In genomic region chr11:47991894-47992293, GRCh38 we compare ENCODE assay signal across 10 cellular contexts. TPM values are rescaled to one million over a fixed set of nuclear protein-coding genes. Genes with fewer than 3 reads are reported as not detected.
A peak's percentile ranks its signal among the peaks of the same experiment; 100 is the strongest.
DNase-seq lines count a peak whose midpoint lies in the region; ATAC-seq and TF ChIP-seq lines count a peak whose summit lies in the region.
"Had no signal": no experiment of that assay in that cellular context is flagged by ENCODE, and none has a peak within 500 bp of the region (broad histone marks: within the 10 kb centered on the region; RNA-seq: fewer than 3 reads in every experiment).

No MANE protein-coding gene starts in this region.

- intact Hi-C loops in heart left ventricle (cut with DNase I) (no loop called here), right cardiac atrium (cut with DNase I) (no loop called here), right lobe of liver (cut with DNase I) (no loop called here), transverse colon (cut with DNase I; ENCODE audit: low total_unique reads) (no loop called here)

- H3K4me3 Mint-ChIP-seq in WTC11, result no peak overlapping the region

- TF ChIP-seq CTCF in heart left ventricle (IDR thresholded peaks at IDR 0.05) (no peak), WTC11 (IDR thresholded peaks at IDR 0.05) (no peak), right lobe of liver (IDR thresholded peaks at IDR 0.05) (no peak), transverse colon (IDR thresholded peaks at IDR 0.05) (no peak), foreskin fibroblast (IDR thresholded peaks at IDR 0.05; ENCODE audit: low read depth, low read length) (no peak)

- POLR2A ChIA-PET in WTC11 (lab: Charles Lee), result no interaction called here

- no peaks in the 10 kb centered on the region for H3K27me3 Mint-ChIP-seq in WTC11 (ENCODE audit: low read depth)

- no peak for TF ChIP-seq EP300 in transverse colon (IDR thresholded peaks at IDR 0.05; ENCODE audit: low read depth)

- no peaks in the 10 kb centered on the region for H3K36me3 ChIP-seq in heart left ventricle
- H3K36me3 ChIP-seq in right lobe of liver, result no peaks in the 10 kb centered on the region
- H3K36me3 ChIP-seq in transverse colon, result no peaks in the 10 kb centered on the region

- H3K4me1 ChIP-seq in heart left ventricle (peaks cover 0 to 70% (median 7%) of the 10 kb centered on the region in 12 donors), right cardiac atrium (ENCODE audit: control insufficient read depth, insufficient read depth, low read length) (no peaks in the 10 kb centered on the region), right lobe of liver (peaks cover 0 to 43% (median 19%) of the 10 kb centered on the region in 4 donors), transverse colon (peaks cover 20 to 81% (median 40%) of the 10 kb centered on the region in 4 donors)

- 78 to 99% (median 92%) methylated on average over 6 of the region's 6 CpGs for WGBS in heart left ventricle, 4 donors
- WGBS in right cardiac atrium, result 76% methylated on average over 6 of the region's 6 CpGs
- 93% methylated on average over 6 of the region's 6 CpGs for WGBS in right lobe of liver (ENCODE audit: insufficient coverage, low coverage, low lambda C conversion rate, missing lambda C conversion rate)
- WGBS in transverse colon (ENCODE audit: low coverage in 1 of 2), 2 donors, result 81 to 84% methylated on average over 6 of the region's 6 CpGs

- H3K9me3 ChIP-seq in heart left ventricle, result no peaks in the 10 kb centered on the region
- no peaks in the 10 kb centered on the region for H3K9me3 ChIP-seq in right cardiac atrium (ENCODE audit: control insufficient read depth, low read length)
- no peaks in the 10 kb centered on the region for H3K9me3 ChIP-seq in right lobe of liver
- H3K9me3 ChIP-seq in transverse colon, result no peaks in the 10 kb centered on the region

- in situ Hi-C loops in transverse colon (cut with MboI; ENCODE audit: low pct_ligation_motif_present in 1 of 4, low pct_unique_long_range_greater_than_20kb in 1 of 4, low sequenced_read_pairs in 3 of 4), result no loop called here

- H3K27me3 ChIP-seq in heart left ventricle (no peaks in the 10 kb centered on the region), right cardiac atrium (ENCODE audit: control insufficient read depth, insufficient read depth) (no peaks in the 10 kb centered on the region), right lobe of liver (no peaks in the 10 kb centered on the region), transverse colon (no peaks in the 10 kb centered on the region)

- H3K36me3 Mint-ChIP-seq in WTC11, result peaks cover 3% of the 10 kb centered on the region; the same call in 1 of the 2 replicates

- CTCF ChIA-PET in WTC11 (lab: Charles Lee), result interaction anchor here (0.8 kb wide), 1 partner anchor 12 kb away, joined by 3 read pairs; no protein-coding TSS in a partner anchor

- H3K27ac Mint-ChIP-seq in WTC11, result peak overlapping the region; percentile 98; the same call in 1 of the 2 replicates

- H3K4me3 ChIP-seq in heart left ventricle (no peak overlapping the region), right cardiac atrium (ENCODE audit: low read length) (no peak overlapping the region), right lobe of liver (no peak overlapping the region), transverse colon (no peak overlapping the region), foreskin fibroblast (ENCODE audit: low read depth in 1 of 2, low read length in 2 of 2) (no peak overlapping the region)

- no peak for DNase-seq in heart left ventricle
- no peak for DNase-seq in right cardiac atrium
- DNase-seq in WTC11 (ENCODE audit: low spot score), result no peak
- no peak for DNase-seq in right lobe of liver
- DNase-seq in transverse colon, result no peak
- no peak for DNase-seq in foreskin fibroblast
- no peak for DNase-seq in GM03348 (ENCODE audit: low spot score)
- DNase-seq in NCI-H2227 treated with DMSO at 0.1 percent for 48 hours (lab: John Stamatoyannopoulos, UW), result no peak
- DNase-seq: NCI-H1694 treated with DMSO at 0.1 percent for 48 hours, retina had no signal

- TF ChIP-seq POLR2A in heart left ventricle (IDR thresholded peaks at IDR 0.05) (no peak), right lobe of liver (IDR thresholded peaks at IDR 0.05) (no peak), transverse colon (IDR thresholded peaks at IDR 0.05) (no peak)

- H3K9me3 Mint-ChIP-seq in WTC11, result no peaks in the 10 kb centered on the region

- H3K27ac ChIP-seq in heart left ventricle (peak overlapping the region in 10 of 12 donors; percentile 43 to 89 (median 76)), right cardiac atrium (ENCODE audit: low read length) (no peak overlapping the region), right lobe of liver (peak overlapping the region in 2 of 3 donors; percentile 55 to 90), transverse colon (peak overlapping the region; percentile 66 to 76 (median 70))

- peaks cover 51% of the 10 kb centered on the region for H3K4me1 Mint-ChIP-seq in WTC11

- ATAC-seq in heart left ventricle (no peak), right cardiac atrium (no peak), WTC11 (no peak), right lobe of liver (no peak)

TF ChIP-seq in WTC11, 78 proteins besides CTCF, POLR2A, EP300 and RAD21 (continues in another document):
- TF ChIP-seq ZBTB43 (CRISPR knock-in tag; IDR thresholded peaks at IDR 0.05) (no peak), EMX1 (CRISPR knock-in tag; IDR thresholded peaks at IDR 0.05) (no peak), PRRX2 (CRISPR knock-in tag; IDR thresholded peaks at IDR 0.05) (no peak), ATF2 (CRISPR knock-in tag; IDR thresholded peaks at IDR 0.05; ENCODE audit: borderline replicate concordance, low read depth) (no peak), ATF1 (CRISPR knock-in tag; IDR thresholded peaks at IDR 0.05) (no peak), ZNF232 (CRISPR knock-in tag; IDR thresholded peaks at IDR 0.05) (no peak), NR3C1 (CRISPR knock-in tag; conservative IDR thresholded peaks at IDR 0.05; ENCODE audit: low read depth) (no peak)
- TF ChIP-seq, protein P1, sequence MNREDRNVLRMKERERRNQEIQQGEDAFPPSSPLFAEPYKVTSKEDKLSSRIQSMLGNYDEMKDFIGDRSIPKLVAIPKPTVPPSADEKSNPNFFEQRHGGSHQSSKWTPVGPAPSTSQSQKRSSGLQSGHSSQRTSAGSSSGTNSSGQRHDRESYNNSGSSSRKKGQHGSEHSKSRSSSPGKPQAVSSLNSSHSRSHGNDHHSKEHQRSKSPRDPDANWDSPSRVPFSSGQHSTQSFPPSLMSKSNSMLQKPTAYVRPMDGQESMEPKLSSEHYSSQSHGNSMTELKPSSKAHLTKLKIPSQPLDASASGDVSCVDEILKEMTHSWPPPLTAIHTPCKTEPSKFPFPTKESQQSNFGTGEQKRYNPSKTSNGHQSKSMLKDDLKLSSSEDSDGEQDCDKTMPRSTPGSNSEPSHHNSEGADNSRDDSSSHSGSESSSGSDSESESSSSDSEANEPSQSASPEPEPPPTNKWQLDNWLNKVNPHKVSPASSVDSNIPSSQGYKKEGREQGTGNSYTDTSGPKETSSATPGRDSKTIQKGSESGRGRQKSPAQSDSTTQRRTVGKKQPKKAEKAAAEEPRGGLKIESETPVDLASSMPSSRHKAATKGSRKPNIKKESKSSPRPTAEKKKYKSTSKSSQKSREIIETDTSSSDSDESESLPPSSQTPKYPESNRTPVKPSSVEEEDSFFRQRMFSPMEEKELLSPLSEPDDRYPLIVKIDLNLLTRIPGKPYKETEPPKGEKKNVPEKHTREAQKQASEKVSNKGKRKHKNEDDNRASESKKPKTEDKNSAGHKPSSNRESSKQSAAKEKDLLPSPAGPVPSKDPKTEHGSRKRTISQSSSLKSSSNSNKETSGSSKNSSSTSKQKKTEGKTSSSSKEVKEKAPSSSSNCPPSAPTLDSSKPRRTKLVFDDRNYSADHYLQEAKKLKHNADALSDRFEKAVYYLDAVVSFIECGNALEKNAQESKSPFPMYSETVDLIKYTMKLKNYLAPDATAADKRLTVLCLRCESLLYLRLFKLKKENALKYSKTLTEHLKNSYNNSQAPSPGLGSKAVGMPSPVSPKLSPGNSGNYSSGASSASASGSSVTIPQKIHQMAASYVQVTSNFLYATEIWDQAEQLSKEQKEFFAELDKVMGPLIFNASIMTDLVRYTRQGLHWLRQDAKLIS (CRISPR knock-in tag; IDR thresholded peaks at IDR 0.05; ENCODE audit: borderline replicate concordance), result no peak
- TF ChIP-seq, protein P2, sequence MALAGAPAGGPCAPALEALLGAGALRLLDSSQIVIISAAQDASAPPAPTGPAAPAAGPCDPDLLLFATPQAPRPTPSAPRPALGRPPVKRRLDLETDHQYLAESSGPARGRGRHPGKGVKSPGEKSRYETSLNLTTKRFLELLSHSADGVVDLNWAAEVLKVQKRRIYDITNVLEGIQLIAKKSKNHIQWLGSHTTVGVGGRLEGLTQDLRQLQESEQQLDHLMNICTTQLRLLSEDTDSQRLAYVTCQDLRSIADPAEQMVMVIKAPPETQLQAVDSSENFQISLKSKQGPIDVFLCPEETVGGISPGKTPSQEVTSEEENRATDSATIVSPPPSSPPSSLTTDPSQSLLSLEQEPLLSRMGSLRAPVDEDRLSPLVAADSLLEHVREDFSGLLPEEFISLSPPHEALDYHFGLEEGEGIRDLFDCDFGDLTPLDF (CRISPR knock-in tag; IDR thresholded peaks at IDR 0.05), result no peak

RNA-seq across cellular contexts. Expression of gene PTPRJ, which starts 11.5 kb away (rescaled TPM):
- total RNA-seq in heart left ventricle (10 to 100 TPM in 3 of 9 donors, 1 to 10 TPM in 6; 5.5 to 39.0 (median 6.9) TPM), right cardiac atrium (1 to 10 TPM; 6.0 to 8.7 (median 7.0) TPM), WTC11 (2021) (17.1 to 19.5 TPM (median 17.9 TPM) in 3 replicates), right lobe of liver (10 to 100 TPM; 12.5 to 33.0 (median 19.8) TPM), transverse colon (10 to 100 TPM; 25.3 to 40.8 (median 31.7) TPM)
- polyA plus RNA-seq in heart left ventricle (1 to 10 TPM; 1.2 to 1.5 TPM), right cardiac atrium (1.8 TPM)
